ENCODE assay signal across 12 cellular contexts in genomic region chr7:537911-538634, GRCh38. TPM values are rescaled to one million over a fixed set of nuclear protein-coding genes. Genes with fewer than 3 reads are reported as not detected.
DNase-seq lines count a peak whose midpoint lies in the region; ATAC-seq, FAIRE-seq and TF ChIP-seq lines count a peak whose summit lies in the region.
"Had no signal": no experiment of that assay in that cellular context is flagged by ENCODE, and none has a peak within 500 bp of the region (broad histone marks: within the 10 kb centered on the region; RNA-seq: fewer than 3 reads in every experiment).

No MANE protein-coding gene starts in this region.

- H3K79me1 ChIP-seq in H1 (ENCODE audit: low read depth, low read length): no peaks in the 10 kb centered on the region; the same call in 1 of the 2 replicates

- no peak for TF ChIP-seq RAD21 in H1 (IDR thresholded peaks at IDR 0.05 in 1 of 2, conservative IDR thresholded peaks at IDR 0.05 in 1 of 2; ENCODE audit: low read depth in 2 of 2, low read length in 2 of 2)

- H3K27ac ChIP-seq in H1 (ENCODE audit: low read depth, low read length): no peak overlapping the region
- H3K27ac ChIP-seq in lower lobe of right lung: peak overlapping the region; percentile 81
- H3K27ac ChIP-seq in OCI-LY7 (ENCODE audit: low read depth, low read length, poor library complexity, severe bottlenecking): no peak overlapping the region

- H3K27me3 ChIP-seq in H1 (replicated peaks in 1 of 4; ENCODE audit: control insufficient read depth in 3 of 4, extremely low read depth in 1 of 4, insufficient read depth in 3 of 4, low read length in 3 of 4) (peaks cover 0 to 3% (median 0%) of the 10 kb centered on the region in 4 experiments; a peak in 1 of 7 replicates), lower lobe of right lung (ENCODE audit: low read depth) (no peaks in the 10 kb centered on the region)

- H2AK5ac ChIP-seq in H1 (ENCODE audit: low read depth, low read length): no peak overlapping the region; the same call in 1 of the 2 replicates

- no peak overlapping the region for H3K14ac ChIP-seq in H1 (ENCODE audit: insufficient read length)

- H2BK12ac ChIP-seq in H1 (ENCODE audit: low read depth, low read length): peak overlapping the region; percentile 80; the same call in 1 of the 2 replicates

- peak overlapping the region; percentile 65 for H4K91ac ChIP-seq in H1 (replicated peaks; ENCODE audit: insufficient read length, low read length)

- no peaks in the 10 kb centered on the region for H3K9me2 ChIP-seq in OCI-LY7 (ENCODE audit: insufficient read depth, low read length)

- no peak for TF ChIP-seq CTCF in H1 (IDR thresholded peaks at IDR 0.05; ENCODE audit: control extremely low read depth in 1 of 3, insufficient read depth in 1 of 3, low read depth in 1 of 3, low read length in 3 of 3)
- TF ChIP-seq CTCF in lower lobe of right lung (IDR thresholded peaks at IDR 0.05): no peak
- no peak for TF ChIP-seq CTCF in OCI-LY7 (conservative IDR thresholded peaks at IDR 0.05; ENCODE audit: low read length)

- peak overlapping the region; percentile 73; the same call in 1 of the 2 replicates for H4K8ac ChIP-seq in H1 (ENCODE audit: extremely low read depth, insufficient read depth, low read length)

- H2BK15ac ChIP-seq in H1 (ENCODE audit: low read length): 0 out of 2 replicates have a peak overlapping the region, but pooled peaks have one; percentile 46

- no peak overlapping the region for H3K9ac ChIP-seq in H1 (replicated peaks in 1 of 4; ENCODE audit: extremely low read depth in 1 of 4, low read depth in 3 of 4, low read length in 3 of 4)

- H3K4me2 ChIP-seq in H1 (ENCODE audit: insufficient read depth in 1 of 2, low read depth in 2 of 2, low read length in 2 of 2) (no peak overlapping the region), OCI-LY7 (ENCODE audit: low read length) (no peak overlapping the region)

- FAIRE-seq in H1 (lab: Jason Lieb, UNC): no peak

- no peaks in the 10 kb centered on the region for H4K20me1 ChIP-seq in H1 (replicated peaks in 1 of 2; ENCODE audit: control insufficient read depth in 1 of 2, insufficient read depth in 2 of 2, low read length in 2 of 2)
- no peaks in the 10 kb centered on the region for H4K20me1 ChIP-seq in OCI-LY7 (ENCODE audit: insufficient read depth, low read length)

- H3K36me3 ChIP-seq in H1 (ENCODE audit: control insufficient read depth in 2 of 4, insufficient read depth in 4 of 4, low read length in 3 of 4) (no peaks in the 10 kb centered on the region), lower lobe of right lung (no peaks in the 10 kb centered on the region), OCI-LY7 (ENCODE audit: insufficient read depth, low read length) (no peaks in the 10 kb centered on the region)

- H3K23me2 ChIP-seq in H1 (ENCODE audit: low read depth, low read length): no peaks in the 10 kb centered on the region

- H2BK5ac ChIP-seq in H1 (ENCODE audit: low read depth, low read length): peak overlapping the region; percentile 52; the same call in 1 of the 2 replicates

- POLR2A ChIA-PET in H1 (lab: Charles Lee; ENCODE audit: partially characterized antibody): interaction anchor here (1.3 to 2.2 kb wide), 4 partner anchors 12 to 133 kb away, joined by 3 to 9 read pairs (median 4); no protein-coding TSS in a partner anchor
- POLR2A ChIA-PET in OCI-LY7 (lab: Charles Lee): no interaction called here

- TF ChIP-seq EP300 in H1 (IDR thresholded peaks at IDR 0.05; ENCODE audit: borderline replicate concordance in 1 of 2, low read depth in 2 of 2, low read length in 2 of 2): no peak

- BruUV-seq in OCI-LY7 (replicated peaks; lab: Mats Ljungman, UMichigan): no TSS peak

- H3K9me3 ChIP-seq in H1 (ENCODE audit: insufficient read depth in 2 of 2, low read depth in 1 of 2, low read length in 1 of 2) (no peaks in the 10 kb centered on the region), lower lobe of right lung (no peaks in the 10 kb centered on the region), OCI-LY7 (ENCODE audit: low read length) (no peaks in the 10 kb centered on the region)

- H3K18ac ChIP-seq in H1 (ENCODE audit: extremely low read depth, low read length): peak overlapping the region; percentile 48; the same call in 1 of the 2 replicates

- H3K4me1 ChIP-seq in H1 (replicated peaks in 1 of 4; ENCODE audit: control insufficient read depth in 3 of 4, insufficient read depth in 4 of 4, low read length in 3 of 4) (peaks cover 0 to 15% (median 10%) of the 10 kb centered on the region in 4 experiments; a peak in 5 of 7 replicates), lower lobe of right lung (peaks cover 7% of the 10 kb centered on the region), OCI-LY7 (ENCODE audit: insufficient read depth, low read length, poor library complexity, severe bottlenecking) (no peaks in the 10 kb centered on the region)

- H2BK20ac ChIP-seq in H1 (ENCODE audit: low read length): peak overlapping the region; percentile 80; the same call in 1 of the 2 replicates

- no peak overlapping the region for H3K4ac ChIP-seq in H1 (replicated peaks; ENCODE audit: insufficient read length, low read depth, low read length)

- CTCF ChIA-PET in H1 (lab: Charles Lee; ENCODE audit: partially characterized antibody) (interaction anchor here (0.6 to 1.3 kb wide), 2 partner anchors 24 to 146 kb away, joined by 3 to 4 read pairs; no protein-coding TSS in a partner anchor), OCI-LY7 (lab: Charles Lee; ENCODE audit: unreplicated experiment) (no interaction called here)

- no peaks in the 10 kb centered on the region for H3K79me2 ChIP-seq in H1 (ENCODE audit: control insufficient read depth in 1 of 2, insufficient read depth in 2 of 2, low read length in 2 of 2)
- H3K79me2 ChIP-seq in OCI-LY7 (ENCODE audit: insufficient read depth, low read depth, low read length): no peaks in the 10 kb centered on the region

- TF ChIP-seq POLR2A in H1 (IDR thresholded peaks at IDR 0.05; ENCODE audit: control extremely low read depth in 1 of 2, low read depth in 2 of 2, low read length in 2 of 2): no peak

- peak overlapping the region; percentile 30 for H3K56ac ChIP-seq in H1 (replicated peaks; ENCODE audit: insufficient read length, low read depth, low read length)

- WGBS in H1 (ENCODE audit: extremely low coverage in 1 of 2, insufficient coverage in 1 of 2, insufficient read length in 1 of 2, insufficient replicate concordance in 2 of 2, low coverage in 1 of 2, low lambda C conversion rate in 2 of 2, missing lambda C conversion rate in 1 of 2), 2 experiments: 72% methylated on average over 19 of the region's 21 CpGs; no CpG with 5 or more reads in 1 of the 2 experiments

- H4K5ac ChIP-seq in H1 (ENCODE audit: insufficient read length, low read depth, low read length): peak overlapping the region; percentile 5

- intact Hi-C loops in lower lobe of right lung (cut with DNase I): no loop called here
- intact Hi-C loops in OCI-LY7 (cut with micrococcal nuclease; ENCODE audit: unreplicated experiment): no loop called here

- H3K23ac ChIP-seq in H1 (ENCODE audit: insufficient read length): no peak overlapping the region

- DNase-seq in AG08395 (ENCODE audit: low spot score) (peak; percentile 98), LoVo (ENCODE audit: low spot score) (peak; percentile 99), H1 (ENCODE audit: low read depth in 1 of 2, low spot score in 2 of 2) (peak in 1 of 2 experiments; percentile 61), lower lobe of right lung (peak; percentile 85), DMS153 treated with DMSO at 0.1 percent for 48 hours (lab: John Stamatoyannopoulos, UW; ENCODE audit: unreplicated experiment) (no peak), OCI-LY7 (ENCODE audit: low spot score) (no peak), NCI-H82 (lab: John Stamatoyannopoulos, UW) (no peak)
- no peak for DNase-seq in effector CD4-positive, alpha-beta T cell
- DNase-seq: activated B cell treated with CpG ODN at 0.5 μM for 24 hours; CD4-positive, alpha-beta T cell; effector CD8-positive, alpha-beta T cell; KG1 had no signal

- peak overlapping the region; percentile 22 for H2BK120ac ChIP-seq in H1 (replicated peaks; ENCODE audit: low read depth, low read length)

- ATAC-seq in lower lobe of right lung: peak; percentile 90 to 91

- no peak overlapping the region for H2AFZ ChIP-seq in H1 (ENCODE audit: low read length)
- no peak overlapping the region for H2AFZ ChIP-seq in OCI-LY7 (ENCODE audit: low read length)

- H3K4me3 ChIP-seq in H1 (ENCODE audit: extremely low read depth in 1 of 4, insufficient read depth in 2 of 4, low read depth in 3 of 4, low read length in 4 of 4) (no peak overlapping the region), lower lobe of right lung (peak overlapping the region; percentile 14), OCI-LY7 (ENCODE audit: low read depth, low read length, poor library complexity, severe bottlenecking) (no peak overlapping the region)

TF ChIP-seq in H1, 55 proteins besides CTCF, POLR2A, EP300 and RAD21 (continues in another document):
- no peak for TF ChIP-seq SIN3A (conservative IDR thresholded peaks at IDR 0.05 in 1 of 2, IDR thresholded peaks at IDR 0.05 in 1 of 2; ENCODE audit: low read depth in 1 of 2, low read length in 2 of 2)
- TF ChIP-seq YY1 (IDR thresholded peaks at IDR 0.05; ENCODE audit: low read depth, low read length): no peak
- no peak for TF ChIP-seq CHD2 (IDR thresholded peaks at IDR 0.05; ENCODE audit: low read length)
- no peak for TF ChIP-seq KDM4A (IDR thresholded peaks at IDR 0.05; ENCODE audit: low read depth, low read length, severe bottlenecking)
- TF ChIP-seq SP2 (IDR thresholded peaks at IDR 0.05; ENCODE audit: low read length): no peak
- no peak for TF ChIP-seq SIX5 (IDR thresholded peaks at IDR 0.05; ENCODE audit: low read depth, low read length)
- no peak for TF ChIP-seq TAF1 (IDR thresholded peaks at IDR 0.05; ENCODE audit: low read depth, low read length)
- TF ChIP-seq ASH2L (IDR thresholded peaks at IDR 0.05; ENCODE audit: low read length): no peak
- no peak for TF ChIP-seq SP1 (IDR thresholded peaks at IDR 0.05; ENCODE audit: low read depth, low read length)
- TF ChIP-seq NANOG (IDR thresholded peaks at IDR 0.05; ENCODE audit: insufficient read depth, low read depth, low read length, poor library complexity, severe bottlenecking): no peak
- no peak for TF ChIP-seq RFX5 (IDR thresholded peaks at IDR 0.05; ENCODE audit: borderline replicate concordance, low read depth, low read length)
- TF ChIP-seq TCF12 (IDR thresholded peaks at IDR 0.05; ENCODE audit: low read depth, low read length): no peak

RNA-seq across cellular contexts. Expression of gene PDGFA, which starts 18.4 kb away (rescaled TPM):
- total RNA-seq in H1 (2021; fragmentation: NEBNext Ultra II Directional; extraction: Animal tissue kit (Norgen Biotek cat#: 25700)): 38.0 and 43.0 TPM in 2 replicates
- 21.1 and 22.3 TPM in 2 replicates for polyA plus RNA-seq in H1 (2011; rRNA removed)
- polyA plus RNA-seq in H1 (2011; cell fraction: cytosol; rRNA removed): 18.1 TPM
- 42.6 TPM for polyA plus RNA-seq in H1 (2011; cell fraction: nucleus; rRNA removed)
- 42.0 to 59.5 TPM (median 51.8 TPM) in 4 replicates for polyA plus RNA-seq in H1 (2012, experiment 1 of 2)
- 33.3 TPM for polyA plus RNA-seq in H1 (2012, experiment 2 of 2)
- 34.8 TPM for polyA plus RNA-seq in H1 (2013, experiment 1 of 2)
- 38.8 TPM for polyA plus RNA-seq in H1 (2013, experiment 2 of 2)
- polyA minus RNA-seq in H1 (2011; rRNA and poly(A)+ RNA removed): 46.5 and 53.1 TPM in 2 replicates
- 78.2 TPM for polyA minus RNA-seq in H1 (2011; cell fraction: cytosol; rRNA and poly(A)+ RNA removed)
- polyA minus RNA-seq in H1 (2011; cell fraction: nucleus; rRNA and poly(A)+ RNA removed): 31.0 TPM
- total RNA-seq in lower lobe of right lung (27.1 TPM), OCI-LY7 (2022) (not detected in 2 replicates)
- not detected in 2 replicates for total RNA-seq in OCI-LY7 (2014; rRNA removed; shearing (Covaris generic))

Comparison
In these comparisons a context has a peak if more than half of its experiments do, and no peak if none do; other contexts are left out.
1. DNase-seq: peak in AG08395 (single experiment), LoVo (single experiment) and lower lobe of right lung (single experiment); none in effector CD4-positive, alpha-beta T cell (single experiment), DMS153 treated with DMSO at 0.1 percent for 48 hours (single experiment), OCI-LY7 (single experiment) and NCI-H82 (single experiment).
2. RNA of gene PDGFA, which starts 18.4 kb away (total RNA-seq): 38.0 to 43.0 TPM in H1 and 27.1 TPM in lower lobe of right lung (single experiment); not detected in OCI-LY7; every median in the first group is over 10 times any median in the second.